In genomic region chr19:56120371-56121179, GRCh38 we compare ENCODE assay signal across 8 cellular contexts. TPM values are rescaled to one million over a fixed set of nuclear protein-coding genes. Genes with fewer than 3 reads are reported as not detected.
DNase-seq lines count a peak whose midpoint lies in the region; ATAC-seq, FAIRE-seq and TF ChIP-seq lines count a peak whose summit lies in the region.

No MANE protein-coding gene starts in this region.

- ATAC-seq in GM19467 (IDR thresholded peaks at IDR 0.05; ENCODE audit: unreplicated experiment) (peak; percentile 29), pancreas (peak; percentile 54 to 65 (median 64))

- TF ChIP-seq CTCF in glutamatergic neuron (IDR thresholded peaks at IDR 0.05; ENCODE audit: partially characterized antibody, unreplicated experiment) = no peak
- TF ChIP-seq CTCF in pancreas (IDR thresholded peaks at IDR 0.05) = peak in 1 of 4 donors; percentile 8
- no peak for TF ChIP-seq CTCF in tibial artery (IDR thresholded peaks at IDR 0.05)

- H3K4me1 ChIP-seq in HUES6 (ENCODE audit: control insufficient read depth, insufficient read depth, low read length) = peaks cover 23% of the 10 kb centered on the region
- peaks cover 9% of the 10 kb centered on the region for H3K4me1 ChIP-seq in SJCRH30
- H3K4me1 ChIP-seq in pancreas = peaks cover 20 to 32% (median 28%) of the 10 kb centered on the region in 3 donors
- H3K4me1 ChIP-seq in tibial artery = peaks cover 0 to 44% (median 34%) of the 10 kb centered on the region in 4 donors

- H3K27me3 ChIP-seq in HUES6 (ENCODE audit: control insufficient read depth, insufficient read depth, low read length) (no peaks in the 10 kb centered on the region), SJCRH30 (no peaks in the 10 kb centered on the region), pancreas (no peaks in the 10 kb centered on the region), tibial artery (no peaks in the 10 kb centered on the region)

- no peaks in the 10 kb centered on the region for H3K9me3 ChIP-seq in HUES6 (ENCODE audit: control insufficient read depth, insufficient read depth, low read depth, low read length)
- no peaks in the 10 kb centered on the region for H3K9me3 ChIP-seq in SJCRH30 (replicated peaks)
- H3K9me3 ChIP-seq in pancreas = no peaks in the 10 kb centered on the region
- no peaks in the 10 kb centered on the region for H3K9me3 ChIP-seq in tibial artery

- no peaks in the 10 kb centered on the region for H3K27me3 Mint-ChIP-seq in activated naive CD4-positive, alpha-beta T cell treated with anti-CD3 and anti-CD28 coated beads, Interleukin-2, amount 10 ng/mL, durations not matched to agents 7 days and 5 days
- H3K27me3 Mint-ChIP-seq in glutamatergic neuron (ENCODE audit: unreplicated experiment) = peaks cover 21% of the 10 kb centered on the region

- intact Hi-C loops in pancreas (cut with DNase I) (no loop called here), tibial artery (cut with DNase I; ENCODE audit: low total_unique reads) (loop anchor here (2.0 kb wide), 1 partner anchor 20 kb away; the partner anchor contains the start of gene ZNF444)

- H3K27ac ChIP-seq in HUES6 (ENCODE audit: low read depth, low read length) (peak overlapping the region; percentile 98), SJCRH30 (peak overlapping the region; percentile 95), pancreas (peak overlapping the region; percentile 83 to 94 (median 87)), tibial artery (peak overlapping the region; percentile 78 to 93)

- H3K4me3 ChIP-seq in HUES6 (ENCODE audit: low read depth, low read length) (peak overlapping the region; percentile 95), SJCRH30 (peak overlapping the region; percentile 92), pancreas (peak overlapping the region; percentile 45 to 75 (median 61)), tibial artery (peak overlapping the region; percentile 94 to 96)

- CTCF ChIA-PET in activated naive CD4-positive, alpha-beta T cell treated with anti-CD3 and anti-CD28 coated beads, Interleukin-2, amount 10 ng/mL, durations not matched to agents 7 days and 5 days (lab: Charles Lee) = no interaction called here

- peak overlapping the region; percentile 87 for H3K4me3 Mint-ChIP-seq in activated naive CD4-positive, alpha-beta T cell treated with anti-CD3 and anti-CD28 coated beads, Interleukin-2, amount 10 ng/mL, durations not matched to agents 7 days and 5 days
- peak overlapping the region; percentile 89 for H3K4me3 Mint-ChIP-seq in glutamatergic neuron (ENCODE audit: unreplicated experiment)

- peak overlapping the region; percentile 97 for H3K27ac Mint-ChIP-seq in activated naive CD4-positive, alpha-beta T cell treated with anti-CD3 and anti-CD28 coated beads, Interleukin-2, amount 10 ng/mL, durations not matched to agents 7 days and 5 days
- H3K27ac Mint-ChIP-seq in glutamatergic neuron (ENCODE audit: unreplicated experiment) = peak overlapping the region; percentile 93

- H3K36me3 ChIP-seq in HUES6 (ENCODE audit: control insufficient read depth, insufficient read depth, low read length) = peaks cover 16% of the 10 kb centered on the region
- H3K36me3 ChIP-seq in SJCRH30 = peaks cover 8% of the 10 kb centered on the region; the same call in 1 of the 2 replicates
- H3K36me3 ChIP-seq in pancreas = no peaks in the 10 kb centered on the region
- H3K36me3 ChIP-seq in tibial artery = no peaks in the 10 kb centered on the region

- DNase-seq in CMK (ENCODE audit: low read depth) = peak; percentile 87
- peak; percentile 76 to 78 for DNase-seq in SJCRH30
- DNase-seq in activated naive CD4-positive, alpha-beta T cell treated with anti-CD3 and anti-CD28 coated beads, Interleukin-2, amount 10 ng/mL, durations not matched to agents 7 days and 5 days = peak; percentile 78
- DNase-seq in glutamatergic neuron = peak; percentile 71
- peak; percentile 87 to 96 (median 90) for DNase-seq in pancreas
- DNase-seq in tibial artery = peak; percentile 61 to 83

- peaks cover 59% of the 10 kb centered on the region for H3K4me1 Mint-ChIP-seq in activated naive CD4-positive, alpha-beta T cell treated with anti-CD3 and anti-CD28 coated beads, Interleukin-2, amount 10 ng/mL, durations not matched to agents 7 days and 5 days
- peaks cover 33% of the 10 kb centered on the region for H3K4me1 Mint-ChIP-seq in glutamatergic neuron (ENCODE audit: low read depth, unreplicated experiment)

- peaks cover 9% of the 10 kb centered on the region for H3K36me3 Mint-ChIP-seq in activated naive CD4-positive, alpha-beta T cell treated with anti-CD3 and anti-CD28 coated beads, Interleukin-2, amount 10 ng/mL, durations not matched to agents 7 days and 5 days
- H3K36me3 Mint-ChIP-seq in glutamatergic neuron (ENCODE audit: unreplicated experiment) = no peaks in the 10 kb centered on the region

- no peak for FAIRE-seq in pancreas (lab: Jason Lieb, UNC)

- WGBS in pancreas, 2 donors = 0 to 1% methylated on average over 42 to 99 of the region's 99 CpGs

- no peaks in the 10 kb centered on the region for H3K9me3 Mint-ChIP-seq in activated naive CD4-positive, alpha-beta T cell treated with anti-CD3 and anti-CD28 coated beads, Interleukin-2, amount 10 ng/mL, durations not matched to agents 7 days and 5 days
- H3K9me3 Mint-ChIP-seq in glutamatergic neuron (ENCODE audit: unreplicated experiment) = peaks cover 13% of the 10 kb centered on the region

- peak overlapping the region; percentile 99 for H3K9ac ChIP-seq in HUES6 (ENCODE audit: low read length)

RNA-seq across cellular contexts. Expression of gene ZNF787, which starts 0.5 kb away (rescaled TPM):
- 24.7 and 24.8 TPM in 2 replicates for total RNA-seq in SJCRH30 (2014; rRNA removed; shearing (Covaris generic))
- total RNA-seq in glutamatergic neuron (ENCODE audit: unreplicated experiment) (59.7 TPM), pancreas (10 to 100 TPM; 22.1 to 41.9 (median 25.6) TPM)
- polyA plus RNA-seq in pancreas = 10 to 100 TPM; 13.6 to 31.1 TPM

RNA-seq across cellular contexts. Expression of gene ZNF444, which starts 20.5 kb away (rescaled TPM):
- 18.7 and 19.8 TPM in 2 replicates for total RNA-seq in SJCRH30 (2014; rRNA removed; shearing (Covaris generic))
- total RNA-seq in glutamatergic neuron (ENCODE audit: unreplicated experiment) (56.9 TPM), pancreas (10 to 100 TPM; 27.9 to 47.9 (median 32.5) TPM)
- 10 to 100 TPM; 67.5 to 99.0 TPM for polyA plus RNA-seq in pancreas

RNA-seq across cellular contexts. Expression of gene GALP, which starts 55.2 kb away (rescaled TPM):
- not detected in 2 replicates for total RNA-seq in SJCRH30 (2014; rRNA removed; shearing (Covaris generic))
- total RNA-seq in glutamatergic neuron (ENCODE audit: unreplicated experiment) (not detected), pancreas (not detected)
- not detected for polyA plus RNA-seq in pancreas

Comparison
In these comparisons a context has a peak if more than half of its experiments do, and no peak if none do; other contexts are left out.
1. Peak in every context shown above with its lines: DNase-seq, ATAC-seq, H3K4me3 ChIP-seq and H3K27ac ChIP-seq.